In genomic region chr1:23101891-23102688, GRCh38 we compare ENCODE assay signal across 10 cellular contexts.
DNase-seq lines count a peak whose midpoint lies in the region; ATAC-seq and TF ChIP-seq lines count a peak whose summit lies in the region.
"Had no signal": no experiment of that assay in that cellular context is flagged by ENCODE, and none has a peak within 500 bp of the region (broad histone marks: within the 10 kb centered on the region; RNA-seq: fewer than 3 reads in every experiment).

No MANE protein-coding gene starts in this region.

- H3K14ac ChIP-seq in trophoblast cell (ENCODE audit: low read length), result peak overlapping the region; percentile 11

- no peak overlapping the region for H2AFZ ChIP-seq in trophoblast cell (ENCODE audit: insufficient read depth, low read length, poor library complexity)

- H3K4ac ChIP-seq in trophoblast cell (ENCODE audit: low read depth, low read length), result peak overlapping the region; percentile 64

- H3K79me2 ChIP-seq in trophoblast cell (ENCODE audit: control insufficient read depth, insufficient read depth, low read length, poor library complexity), result no peaks in the 10 kb centered on the region

- no peak overlapping the region for H3K23ac ChIP-seq in trophoblast cell (ENCODE audit: low read length)

- H3K4me3 ChIP-seq in fibroblast of mammary gland (ENCODE audit: control insufficient read depth, low read depth, low read length) (no peak overlapping the region), trophoblast cell (ENCODE audit: low read depth, low read length) (no peak overlapping the region)
- H3K4me3 ChIP-seq: cardiac muscle cell had no signal

- H2BK12ac ChIP-seq in trophoblast cell (ENCODE audit: low read length), result peak overlapping the region; percentile 15

- no peaks in the 10 kb centered on the region for H3K27me3 ChIP-seq in trophoblast cell (ENCODE audit: insufficient read depth, low read length)
- H3K27me3 ChIP-seq: cardiac muscle cell had no signal

- no peak overlapping the region for H4K12ac ChIP-seq in trophoblast cell (ENCODE audit: low read depth, low read length)

- peaks cover 10 to 17% of the 10 kb centered on the region in 2 experiments for H3K4me1 ChIP-seq in trophoblast cell (ENCODE audit: control insufficient read depth in 1 of 2, insufficient read depth in 2 of 2, low read length in 2 of 2)

- H3K79me1 ChIP-seq in trophoblast cell (ENCODE audit: low read length), result peaks cover 1% of the 10 kb centered on the region

- no peaks in the 10 kb centered on the region for H3K9me3 ChIP-seq in trophoblast cell (ENCODE audit: insufficient read depth, low read depth, low read length)

- WGBS in trophoblast cell (ENCODE audit: extremely low coverage, insufficient coverage, insufficient read length), result no CpG with 5 or more reads among the region's 3 CpGs

- no peak overlapping the region for H3K4me2 ChIP-seq in trophoblast cell (ENCODE audit: low read length)

- no peak overlapping the region for H4K8ac ChIP-seq in trophoblast cell (ENCODE audit: low read depth, low read length)

- TF ChIP-seq CTCF in fibroblast of mammary gland (conservative IDR thresholded peaks at IDR 0.05; ENCODE audit: control insufficient read depth, insufficient read depth, low read depth, low read length), result no peak

- no peak overlapping the region for H3K27ac ChIP-seq in trophoblast cell (ENCODE audit: low read depth, low read length)

- H3K36me3 ChIP-seq in trophoblast cell (ENCODE audit: control insufficient read depth in 1 of 2, insufficient read depth in 2 of 2, low read length in 2 of 2), result peaks cover 0 to 12% of the 10 kb centered on the region in 2 experiments

- H2BK5ac ChIP-seq in trophoblast cell (ENCODE audit: low read depth, low read length, poor library complexity), result peak overlapping the region; percentile 16

- no peak overlapping the region for H3K9ac ChIP-seq in trophoblast cell (ENCODE audit: low read length)

- H4K91ac ChIP-seq in trophoblast cell (ENCODE audit: low read depth, low read length), result no peak overlapping the region

- DNase-seq in ELR (ENCODE audit: low read depth), result peak; percentile 84
- DNase-seq in fibroblast of mammary gland (ENCODE audit: low read depth), result peak; percentile 59
- DNase-seq in trophoblast cell, result no peak
- no peak for DNase-seq in SW480 (ENCODE audit: low spot score)
- DNase-seq in hypothalamus (lab: John Stamatoyannopoulos, UW), result no peak
- DNase-seq in stimulated activated CD8-positive, alpha-beta memory T cell treated with anti-CD3 and anti-CD28 coated beads, Interleukin-4, amount 100 ng/mL, for 48 hours, result no peak
- DNase-seq in NCI-H2196 treated with DMSO at 0.1 percent for 48 hours (lab: John Stamatoyannopoulos, UW; ENCODE audit: unreplicated experiment), result no peak
- DNase-seq: NCI-H146 had no signal

- ATAC-seq in SK-N-SH treated with all-trans-retinoic acid at 6 μM for 48 hours, result peak; percentile 53

- no peak overlapping the region for H2AK5ac ChIP-seq in trophoblast cell (ENCODE audit: low read length)

- no peak overlapping the region for H3K18ac ChIP-seq in trophoblast cell (ENCODE audit: low read length)

- peak overlapping the region; percentile 11 for H2BK120ac ChIP-seq in trophoblast cell (ENCODE audit: insufficient read depth, low read length, poor library complexity)

TF ChIP-seq in SK-N-SH treated with all-trans-retinoic acid at 6 μM for 48 hours, 23 proteins besides CTCF, POLR2A, EP300 and RAD21:
- TF ChIP-seq CSDC2 (CRISPR knock-in tag; IDR thresholded peaks at IDR 0.05) (no peak), ISL1 (CRISPR knock-in tag; IDR thresholded peaks at IDR 0.05) (no peak), ESRRG (CRISPR knock-in tag; IDR thresholded peaks at IDR 0.05) (no peak), TSHZ2 (CRISPR knock-in tag; IDR thresholded peaks at IDR 0.05) (no peak), ZNF8 (CRISPR knock-in tag; IDR thresholded peaks at IDR 0.05) (no peak), ARNTL (CRISPR knock-in tag; IDR thresholded peaks at IDR 0.05; ENCODE audit: borderline replicate concordance, low read depth) (no peak), ZFP30 (CRISPR knock-in tag; IDR thresholded peaks at IDR 0.05) (no peak), ZC3H10 (CRISPR knock-in tag; IDR thresholded peaks at IDR 0.05) (no peak), PATZ1 (CRISPR knock-in tag; IDR thresholded peaks at IDR 0.05; ENCODE audit: borderline replicate concordance) (no peak), PPARA (CRISPR knock-in tag; IDR thresholded peaks at IDR 0.05; ENCODE audit: borderline replicate concordance) (no peak), OSR1 (CRISPR knock-in tag; IDR thresholded peaks at IDR 0.05) (no peak), ZNF70 (CRISPR knock-in tag; IDR thresholded peaks at IDR 0.05) (no peak), ZNF565 (CRISPR knock-in tag; conservative IDR thresholded peaks at IDR 0.05; ENCODE audit: low read depth) (no peak)

Comparison
In these comparisons a context has a peak if more than half of its experiments do, and no peak if none do; other contexts are left out.
1. DNase-seq: peak in ELR (single experiment) and fibroblast of mammary gland (single experiment); none in trophoblast cell (0 of 2), SW480 (single experiment), hypothalamus (0 of 51), stimulated activated CD8-positive, alpha-beta memory T cell treated with anti-CD3 and anti-CD28 coated beads, Interleukin-4, amount 100 ng/mL, for 48 hours (single experiment) and NCI-H2196 treated with DMSO at 0.1 percent for 48 hours (single experiment).